9 cellular contexts compared by ENCODE assay signal in genomic region chr10:130686680-130687300, GRCh38.
DNase-seq lines count a peak whose midpoint lies in the region; TF ChIP-seq lines count a peak whose summit lies in the region.
"Had no signal": no experiment of that assay in that cellular context is flagged by ENCODE, and none has a peak within 500 bp of the region (broad histone marks: within the 10 kb centered on the region; RNA-seq: fewer than 3 reads in every experiment).

No MANE protein-coding gene starts in this region.

- H2AFZ ChIP-seq in hepatocyte = no peak overlapping the region

- H4K20me1 ChIP-seq in hepatocyte (ENCODE audit: insufficient read depth, poor library complexity, severe bottlenecking) = no peaks in the 10 kb centered on the region

- H3K27ac Mint-ChIP-seq in type B pancreatic cell = no peak overlapping the region

- no peak overlapping the region for H3K4me3 ChIP-seq in NT2/D1 (ENCODE audit: insufficient read length, low read depth)
- no peak overlapping the region for H3K4me3 ChIP-seq in hepatocyte

- no peaks in the 10 kb centered on the region for H3K9me2 ChIP-seq in hepatocyte (replicated peaks; ENCODE audit: insufficient read depth)

- no peaks in the 10 kb centered on the region for H3K36me3 Mint-ChIP-seq in type B pancreatic cell

- peak; percentile 62 for TF ChIP-seq CTCF in hepatocyte (IDR thresholded peaks at IDR 0.05; ENCODE audit: poor library complexity)
- peak; percentile 76 for TF ChIP-seq CTCF in type B pancreatic cell (conservative IDR thresholded peaks at IDR 0.05)

- peaks cover 5% of the 10 kb centered on the region for H3K9me3 Mint-ChIP-seq in type B pancreatic cell

- WGBS in hepatocyte (ENCODE audit: low lambda C conversion rate, missing lambda C conversion rate) = 42% methylated on average over 6 of the region's 6 CpGs

- H3K36me3 ChIP-seq in NT2/D1 (ENCODE audit: insufficient read depth, insufficient read length, low read length) = no peaks in the 10 kb centered on the region
- H3K36me3 ChIP-seq in hepatocyte (replicated peaks; ENCODE audit: insufficient read depth, low read depth) = no peaks in the 10 kb centered on the region

- DNase-seq in SIG-M5 treated with dmso at 0.1 percent for 504 hours (lab: John Stamatoyannopoulos, UW; ENCODE audit: unreplicated experiment) = peak; percentile 12
- no peak for DNase-seq in SIG-M5 (lab: John Stamatoyannopoulos, UW)
- DNase-seq in NT2/D1 (ENCODE audit: low read depth, low spot score) = peak; percentile 36
- peak; percentile 57 for DNase-seq in hepatocyte (ENCODE audit: low spot score)
- no peak for DNase-seq in type B pancreatic cell (ENCODE audit: extremely low spot score, unreplicated experiment)
- DNase-seq in anterior cingulate cortex (lab: John Stamatoyannopoulos, UW) = no peak
- no peak for DNase-seq in NAMALWA (ENCODE audit: low spot score)
- DNase-seq in activated T-cell treated with anti-CD3 and anti-CD28 coated beads for 4 hours = no peak
- DNase-seq: NCI-H446 had no signal

- H3K9me3 ChIP-seq in NT2/D1 (ENCODE audit: insufficient read depth, low read length) = no peaks in the 10 kb centered on the region
- no peaks in the 10 kb centered on the region for H3K9me3 ChIP-seq in hepatocyte (ENCODE audit: low read depth)

- no peak overlapping the region for H3K4me3 Mint-ChIP-seq in type B pancreatic cell

- H3K4me2 ChIP-seq in hepatocyte = no peak overlapping the region

- no peaks in the 10 kb centered on the region for H3K79me2 ChIP-seq in hepatocyte

- H3K9ac ChIP-seq in NT2/D1 (ENCODE audit: insufficient read length, low read depth) = no peak overlapping the region

- H3K27ac ChIP-seq in hepatocyte = no peak overlapping the region

- H3K4me1 Mint-ChIP-seq in type B pancreatic cell (ENCODE audit: unreplicated experiment) = no peaks in the 10 kb centered on the region

- H3K27me3 ChIP-seq in NT2/D1 (ENCODE audit: insufficient read depth, insufficient read length) (no peaks in the 10 kb centered on the region), hepatocyte (no peaks in the 10 kb centered on the region)

- peaks cover 4% of the 10 kb centered on the region for H3K27me3 Mint-ChIP-seq in type B pancreatic cell

- H3K4me1 ChIP-seq in NT2/D1 (ENCODE audit: insufficient read depth, insufficient read length) (no peaks in the 10 kb centered on the region), hepatocyte (ENCODE audit: insufficient read depth) (no peaks in the 10 kb centered on the region)

Comparison
In these comparisons a context has a peak if more than half of its experiments do, and no peak if none do; other contexts are left out.
1. DNase-seq: peak in SIG-M5 treated with dmso at 0.1 percent for 504 hours (single experiment), NT2/D1 (single experiment) and hepatocyte (single experiment); none in SIG-M5 (single experiment), type B pancreatic cell (single experiment), anterior cingulate cortex (0 of 58), NAMALWA (single experiment) and activated T-cell treated with anti-CD3 and anti-CD28 coated beads for 4 hours (single experiment).